ENCODE assay signal across 11 cellular contexts in the genomic region with DNA sequence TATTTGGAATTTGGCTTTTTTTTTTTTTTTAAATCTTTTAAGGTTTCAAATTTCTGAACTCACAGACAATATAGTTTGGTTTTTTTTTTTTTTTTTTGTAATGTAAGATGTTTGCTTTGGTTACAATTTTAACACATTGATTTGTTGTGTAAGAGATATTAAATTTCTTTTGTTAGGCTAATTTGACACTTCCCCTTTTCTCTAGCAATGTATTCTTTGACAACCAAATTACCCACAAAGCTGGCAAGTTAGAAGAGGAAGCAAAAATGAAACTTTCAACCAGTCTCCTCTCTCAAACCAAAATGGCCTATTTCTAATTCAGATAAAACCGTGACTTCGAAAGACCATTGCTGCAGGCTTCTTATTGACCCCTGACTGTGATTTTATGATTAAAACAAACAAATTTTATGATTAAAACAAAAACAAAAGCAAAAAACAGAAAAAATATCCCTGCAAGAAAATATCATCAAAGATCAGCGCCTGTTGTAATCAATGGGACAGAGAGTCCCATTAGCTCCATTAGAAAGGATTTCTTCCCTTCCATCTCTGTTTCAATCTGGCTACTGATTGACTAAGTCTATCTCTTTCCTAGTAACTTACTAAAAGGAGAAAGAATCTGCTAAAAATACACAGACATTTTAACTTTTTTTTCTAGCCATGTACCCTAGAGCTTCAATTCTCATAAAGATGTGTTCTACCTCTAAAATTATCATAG.
DNase-seq lines count a peak whose midpoint lies in the region; ATAC-seq and TF ChIP-seq lines count a peak whose summit lies in the region.
"Had no signal": no experiment of that assay in that cellular context is flagged by ENCODE, and none has a peak within 500 bp of the region (broad histone marks: within the 10 kb centered on the region; RNA-seq: fewer than 3 reads in every experiment).

No MANE protein-coding gene starts in this region.

- POLR2A ChIA-PET in WTC11 (lab: Charles Lee), result no interaction called here

- no peaks in the 10 kb centered on the region for H3K27me3 Mint-ChIP-seq in WTC11 (ENCODE audit: low read depth)
- H3K27me3 Mint-ChIP-seq: progenitor cell of endocrine pancreas had no signal

- peak overlapping the region; percentile 88 for H3K27ac Mint-ChIP-seq in WTC11
- H3K27ac Mint-ChIP-seq: progenitor cell of endocrine pancreas had no signal

- no peaks in the 10 kb centered on the region for H3K27me3 ChIP-seq in thyroid gland

- H3K9me3 Mint-ChIP-seq in WTC11, result peaks cover 22% of the 10 kb centered on the region

- TF ChIP-seq POLR2A in GM18505 (IDR thresholded peaks at IDR 0.05; ENCODE audit: borderline replicate concordance, extremely low read depth, insufficient read depth, insufficient read length) (no peak), thyroid gland (IDR thresholded peaks at IDR 0.05) (no peak)

- H3K27ac ChIP-seq in thyroid gland, result no peak overlapping the region

- no peaks in the 10 kb centered on the region for H3K36me3 ChIP-seq in thyroid gland

- no peaks in the 10 kb centered on the region for H3K4me1 ChIP-seq in thyroid gland

- H3K4me3 Mint-ChIP-seq in WTC11, result no peak overlapping the region

- no peak overlapping the region for H3K4me3 ChIP-seq in thyroid gland (replicated peaks in 1 of 3)

- intact Hi-C loops in thyroid gland (cut with DNase I), result no loop called here

- peaks cover 34% of the 10 kb centered on the region for H3K4me1 Mint-ChIP-seq in WTC11

- CTCF ChIA-PET in WTC11 (lab: Charles Lee), result interaction anchor here (0.7 kb wide), 1 partner anchor 440 kb away, joined by 3 read pairs; no protein-coding TSS in a partner anchor

- WGBS in thyroid gland, 2 donors, result 93 to 95% methylated on average over 3 of the region's 3 CpGs

- ATAC-seq in GM18505 (IDR thresholded peaks at IDR 0.05; ENCODE audit: unreplicated experiment), result peak; percentile 95
- ATAC-seq in GM21576 (IDR thresholded peaks at IDR 0.05; ENCODE audit: unreplicated experiment), result peak; percentile 97
- ATAC-seq in HG03442 (IDR thresholded peaks at IDR 0.05; ENCODE audit: unreplicated experiment), result peak; percentile 93
- ATAC-seq in WTC11, result no peak

- H3K9me3 ChIP-seq in thyroid gland, result no peaks in the 10 kb centered on the region

- TF ChIP-seq CTCF in WTC11 (IDR thresholded peaks at IDR 0.05) (no peak), thyroid gland (IDR thresholded peaks at IDR 0.05) (no peak)

- DNase-seq in WTC11 (ENCODE audit: low spot score) (no peak), NCI-H1048 (lab: John Stamatoyannopoulos, UW) (no peak), DMS79 treated with DMSO at 0.1 percent for 48 hours (lab: John Stamatoyannopoulos, UW) (no peak), thyroid gland (no peak), nucleus accumbens (lab: John Stamatoyannopoulos, UW) (no peak)
- DNase-seq: COR-L47; stimulated activated naive CD4-positive, alpha-beta T cell had no signal

- H3K36me3 Mint-ChIP-seq in WTC11, result peaks cover 5% of the 10 kb centered on the region

TF ChIP-seq in WTC11, 78 proteins besides CTCF, POLR2A, EP300 and RAD21:
- TF ChIP-seq, protein P1, sequence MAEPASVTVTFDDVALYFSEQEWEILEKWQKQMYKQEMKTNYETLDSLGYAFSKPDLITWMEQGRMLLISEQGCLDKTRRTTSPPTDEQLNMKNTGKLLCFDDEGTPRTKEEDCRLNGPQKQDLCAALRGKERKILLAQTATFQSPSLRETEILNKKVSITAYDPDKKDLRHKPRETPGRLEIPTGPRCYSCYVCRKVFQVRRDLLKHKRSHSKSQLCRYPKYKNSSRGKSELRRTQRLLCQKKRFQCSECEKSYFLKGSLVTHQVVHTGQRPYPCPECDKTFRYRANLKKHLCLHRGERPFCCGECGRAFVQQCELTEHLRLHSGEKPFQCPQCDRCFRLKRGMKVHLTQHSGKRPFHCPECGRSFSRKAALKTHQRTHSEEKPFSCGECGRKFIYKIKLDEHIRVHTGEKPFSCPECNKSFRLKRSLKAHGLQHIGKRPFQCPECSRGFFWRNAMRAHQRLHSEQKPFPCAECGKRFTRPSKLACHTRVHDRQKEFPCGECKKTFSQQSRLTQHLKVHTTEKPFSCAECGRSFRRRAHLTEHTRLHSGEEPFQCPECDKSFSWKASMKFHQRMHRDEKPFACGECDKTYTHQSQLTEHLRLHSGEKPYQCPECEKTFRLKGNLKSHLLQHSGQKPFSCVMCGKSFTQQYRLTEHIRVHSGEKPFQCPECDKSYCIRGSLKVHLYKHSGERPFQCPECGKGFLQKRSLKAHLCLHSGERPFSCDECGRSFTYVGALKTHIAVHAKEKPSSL (CRISPR knock-in tag; conservative IDR thresholded peaks at IDR 0.05), result no peak
- TF ChIP-seq ZNF281 (CRISPR knock-in tag; IDR thresholded peaks at IDR 0.05) (no peak), FOXJ3 (CRISPR knock-in tag; IDR thresholded peaks at IDR 0.05; ENCODE audit: borderline replicate concordance) (no peak), EMX1 (CRISPR knock-in tag; IDR thresholded peaks at IDR 0.05) (no peak), ZNF423 (CRISPR knock-in tag; IDR thresholded peaks at IDR 0.05) (no peak), HMGA2 (CRISPR knock-in tag; IDR thresholded peaks at IDR 0.05) (no peak), E2F4 (CRISPR knock-in tag; IDR thresholded peaks at IDR 0.05; ENCODE audit: borderline replicate concordance, low read depth) (no peak), RELA (CRISPR knock-in tag; IDR thresholded peaks at IDR 0.05; ENCODE audit: borderline replicate concordance) (no peak), CREM (CRISPR knock-in tag; IDR thresholded peaks at IDR 0.05) (no peak), IRF2 (CRISPR knock-in tag; IDR thresholded peaks at IDR 0.05; ENCODE audit: borderline replicate concordance, low read depth) (no peak)
TF ChIP-seq in WTC11: peak in this region for 0.
